ENCODE assay signal across 9 cellular contexts in genomic region chr9:14661421-14662059, GRCh38. TPM values are rescaled to one million over a fixed set of nuclear protein-coding genes. Genes with fewer than 3 reads are reported as not detected.
DNase-seq lines count a peak whose midpoint lies in the region; ATAC-seq and TF ChIP-seq lines count a peak whose summit lies in the region.
"Had no signal": no experiment of that assay in that cellular context is flagged by ENCODE, and none has a peak within 500 bp of the region (broad histone marks: within the 10 kb centered on the region; RNA-seq: fewer than 3 reads in every experiment).

No MANE protein-coding gene starts in this region.

- H3K79me2 ChIP-seq in PC-9 (ENCODE audit: low read depth), result no peaks in the 10 kb centered on the region

- DNase-seq in COR-L47 (lab: John Stamatoyannopoulos, UW) (peak; percentile 63), PC-9 (no peak), fibroblast of peridontal ligament (ENCODE audit: extremely low read depth) (peak; percentile 55), upper lobe of right lung (no peak)
- DNase-seq in stimulated activated naive CD4-positive, alpha-beta T cell treated with Interleukin-2 at 50 U/mL for 16 hours (lab: John Stamatoyannopoulos, UW), result no peak

- no peaks in the 10 kb centered on the region for H3F3A ChIP-seq in PC-9 (ENCODE audit: insufficient read depth, low read depth)

- no TSS peak for BruUV-seq in PC-9 (replicated peaks; lab: Mats Ljungman, UMichigan)

- POLR2A ChIA-PET in PC-9 (lab: Charles Lee; ENCODE audit: unreplicated experiment), result interaction anchor here (0.7 kb wide), 1 partner anchor 1629 kb away, joined by 3 read pairs; no protein-coding TSS in a partner anchor

- no peaks in the 10 kb centered on the region for H4K20me1 ChIP-seq in PC-9 (ENCODE audit: insufficient read depth)

- no peak overlapping the region for H3K4me3 ChIP-seq in PC-9
- no peak overlapping the region for H3K4me3 ChIP-seq in upper lobe of right lung

- H3K36me3 ChIP-seq in PC-9 (ENCODE audit: low read depth) (no peaks in the 10 kb centered on the region), upper lobe of right lung (peaks cover 18% of the 10 kb centered on the region)

- intact Hi-C loops in PC-9 (cut with micrococcal nuclease; ENCODE audit: unreplicated experiment), result no loop called here
- intact Hi-C loops in upper lobe of right lung (cut with DNase I), result no loop called here

- H2AFZ ChIP-seq in PC-9, result no peak overlapping the region

- H3K4me1 Mint-ChIP-seq in stimulated activated memory B cell treated with anti-CD40 and anti-IgM and Interleukin-4, amounts not matched to agents 10 μg/mL and 1 μg/mL and 100 μg/mL, for 72 hours, result no peaks in the 10 kb centered on the region

- H3K27me3 Mint-ChIP-seq in stimulated activated memory B cell treated with anti-CD40 and anti-IgM and Interleukin-4, amounts not matched to agents 10 μg/mL and 1 μg/mL and 100 μg/mL, for 72 hours, result no peaks in the 10 kb centered on the region
- H3K27me3 Mint-ChIP-seq: stimulated activated naive CD8-positive, alpha-beta T cell treated with anti-CD3 and anti-CD28 coated beads, Interleukin-15, Interleukin-2, amounts not matched to agents 100 ng/mL and 50 ng/mL, for 24 hours had no signal

- no peaks in the 10 kb centered on the region for H3K9me3 Mint-ChIP-seq in stimulated activated memory B cell treated with anti-CD40 and anti-IgM and Interleukin-4, amounts not matched to agents 10 μg/mL and 1 μg/mL and 100 μg/mL, for 72 hours
- H3K9me3 Mint-ChIP-seq: stimulated activated naive CD8-positive, alpha-beta T cell treated with anti-CD3 and anti-CD28 coated beads, Interleukin-15, Interleukin-2, amounts not matched to agents 100 ng/mL and 50 ng/mL, for 24 hours had no signal

- H3K27ac ChIP-seq in PC-9, result no peak overlapping the region
- no peak overlapping the region for H3K27ac ChIP-seq in upper lobe of right lung

- H3K27ac Mint-ChIP-seq in stimulated activated memory B cell treated with anti-CD40 and anti-IgM and Interleukin-4, amounts not matched to agents 10 μg/mL and 1 μg/mL and 100 μg/mL, for 72 hours, result no peak overlapping the region
- H3K27ac Mint-ChIP-seq: stimulated activated naive CD8-positive, alpha-beta T cell treated with anti-CD3 and anti-CD28 coated beads, Interleukin-15, Interleukin-2, amounts not matched to agents 100 ng/mL and 50 ng/mL, for 24 hours had no signal

- H3K27me3 ChIP-seq in PC-9 (ENCODE audit: insufficient read depth, low read depth) (no peaks in the 10 kb centered on the region), upper lobe of right lung (no peaks in the 10 kb centered on the region)

- no peak overlapping the region for H3K4me2 ChIP-seq in PC-9

- H3K9me2 ChIP-seq in PC-9 (ENCODE audit: insufficient read depth), result no peaks in the 10 kb centered on the region

- ATAC-seq in HG02973 (IDR thresholded peaks at IDR 0.05; ENCODE audit: unreplicated experiment) (peak; percentile 51), upper lobe of right lung (no peak), HG03442 (IDR thresholded peaks at IDR 0.05; ENCODE audit: unreplicated experiment) (no peak)
- no peak for ATAC-seq in stimulated activated memory B cell treated with anti-CD40 and anti-IgM and Interleukin-4, amounts not matched to agents 10 μg/mL and 1 μg/mL and 100 μg/mL, for 72 hours

- H3K9me3 ChIP-seq in PC-9 (ENCODE audit: insufficient read depth, low read depth) (no peaks in the 10 kb centered on the region), upper lobe of right lung (no peaks in the 10 kb centered on the region)

- CTCF ChIA-PET in PC-9 (lab: Charles Lee), result interaction anchor here (1.0 kb wide), 1 partner anchor 107 kb away, joined by 4 read pairs; no protein-coding TSS in a partner anchor

- no peaks in the 10 kb centered on the region for H3K4me1 ChIP-seq in PC-9 (replicated peaks; ENCODE audit: insufficient read depth)
- no peaks in the 10 kb centered on the region for H3K4me1 ChIP-seq in upper lobe of right lung

- TF ChIP-seq CTCF in PC-9 (conservative IDR thresholded peaks at IDR 0.05) (peak; percentile 55; the same call in 1 of the 2 replicates), upper lobe of right lung (IDR thresholded peaks at IDR 0.05) (peak; percentile 61)

- no peak overlapping the region for H3K4me3 Mint-ChIP-seq in stimulated activated memory B cell treated with anti-CD40 and anti-IgM and Interleukin-4, amounts not matched to agents 10 μg/mL and 1 μg/mL and 100 μg/mL, for 72 hours
- H3K4me3 Mint-ChIP-seq: stimulated activated naive CD8-positive, alpha-beta T cell treated with anti-CD3 and anti-CD28 coated beads, Interleukin-15, Interleukin-2, amounts not matched to agents 100 ng/mL and 50 ng/mL, for 24 hours had no signal

- H3K36me3 Mint-ChIP-seq in stimulated activated memory B cell treated with anti-CD40 and anti-IgM and Interleukin-4, amounts not matched to agents 10 μg/mL and 1 μg/mL and 100 μg/mL, for 72 hours, result peaks cover 44% of the 10 kb centered on the region

RNA-seq across cellular contexts. Expression of gene ZDHHC21, which starts 31.7 kb away (rescaled TPM):
- total RNA-seq in PC-9 (2021) (3.9 and 5.3 TPM in 2 replicates), upper lobe of right lung (20.7 TPM)

Comparison
In these comparisons a context has a peak if more than half of its experiments do, and no peak if none do; other contexts are left out.
1. DNase-seq: peak in COR-L47 (single experiment) and fibroblast of peridontal ligament (single experiment); none in PC-9 (0 of 2), upper lobe of right lung (single experiment) and stimulated activated naive CD4-positive, alpha-beta T cell treated with Interleukin-2 at 50 U/mL for 16 hours (single experiment).